In the genomic region with DNA sequence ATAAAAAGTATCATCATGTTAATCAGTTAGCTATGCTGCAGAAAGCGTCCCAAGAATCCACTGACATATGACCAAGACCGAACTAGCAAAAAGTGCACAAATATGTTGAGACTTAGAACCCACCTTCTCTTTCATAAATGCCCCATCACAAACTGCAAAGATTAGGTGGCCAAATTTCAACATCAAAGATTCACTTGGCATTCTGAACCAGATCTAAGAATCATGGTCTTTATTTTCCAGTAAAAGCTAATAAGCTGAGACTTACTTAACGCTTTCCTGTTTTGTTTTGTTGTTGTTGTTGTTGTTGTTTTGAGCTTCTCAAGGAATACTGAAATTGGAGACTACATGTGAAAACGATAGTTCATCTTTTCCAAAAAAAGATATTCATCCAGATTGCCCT, we compare ENCODE assay signal across 19 cellular contexts.
DNase-seq lines count a peak whose midpoint lies in the region; ATAC-seq and TF ChIP-seq lines count a peak whose summit lies in the region.
"Had no signal": no experiment of that assay in that cellular context is flagged by ENCODE, and none has a peak within 500 bp of the region (broad histone marks: within the 10 kb centered on the region; RNA-seq: fewer than 3 reads in every experiment).

No MANE protein-coding gene starts in this region.

- peak overlapping the region; percentile 70 for H3K9ac ChIP-seq in mesenchymal stem cell (ENCODE audit: low read length)
- no peak overlapping the region for H3K9ac ChIP-seq in MM.1S (ENCODE audit: low read length)

- peak overlapping the region in 1 of 2 experiments; percentile 50 for H3K4me3 ChIP-seq in mesenchymal stem cell (ENCODE audit: insufficient read depth in 1 of 2, low read depth in 1 of 2, low read length in 2 of 2)
- H3K4me3 ChIP-seq in suprapubic skin, result no peak overlapping the region
- H3K4me3 ChIP-seq in MM.1S (ENCODE audit: low read length), result no peak overlapping the region
- H3K4me3 ChIP-seq: HAP-1, SJCRH30 had no signal

- no peak overlapping the region for H3K23ac ChIP-seq in mesenchymal stem cell (ENCODE audit: low read length in 2 of 2)

- peak; percentile 69 for DNase-seq in DMS 273 treated with DMSO at 0.1 percent for 48 hours (lab: John Stamatoyannopoulos, UW)
- no peak for DNase-seq in mesenchymal stem cell
- no peak for DNase-seq in suprapubic skin (ENCODE audit: low spot score in 2 of 2)
- DNase-seq in SIG-M5 treated with dmso at 0.1 percent for 504 hours (lab: John Stamatoyannopoulos, UW; ENCODE audit: unreplicated experiment), result no peak
- no peak for DNase-seq in activated T-cell treated with anti-CD3 and anti-CD28 coated beads, Interleukin-2, amount 50 U/mL, for 48 hours
- DNase-seq in MM.1S, result no peak
- DNase-seq: COR-L47, IMR-90, Karpas-422, NCI-H1105, NCI-H1694, NCI-H2107, NCI-H226, NCI-H526 treated with DMSO at 0.1 percent for 48 hours, RPMI8226 had no signal

- no peaks in the 10 kb centered on the region for H3K36me3 ChIP-seq in mesenchymal stem cell (ENCODE audit: control insufficient read depth in 1 of 2, insufficient read depth in 2 of 2, low read depth in 1 of 2, low read length in 2 of 2)
- H3K36me3 ChIP-seq in suprapubic skin, result no peaks in the 10 kb centered on the region
- H3K36me3 ChIP-seq in MM.1S (replicated peaks; ENCODE audit: insufficient read depth, low read length), result no peaks in the 10 kb centered on the region
- H3K36me3 ChIP-seq: HAP-1, SJCRH30 had no signal

- WGBS in mesenchymal stem cell, result 97% methylated on average over 4 of the region's 4 CpGs
- 69% methylated on average over 4 of the region's 4 CpGs for WGBS in suprapubic skin

- no peaks in the 10 kb centered on the region for H3K9me2 ChIP-seq in MM.1S (replicated peaks; ENCODE audit: insufficient read depth, low read length)

- no peaks in the 10 kb centered on the region for H3F3A ChIP-seq in MM.1S (ENCODE audit: insufficient read depth, low read length)

- no peak for ATAC-seq in GM18517 (IDR thresholded peaks at IDR 0.05; ENCODE audit: unreplicated experiment)

- H2AK5ac ChIP-seq in mesenchymal stem cell (ENCODE audit: low read length, severe bottlenecking), result no peak overlapping the region

- H3K4ac ChIP-seq in mesenchymal stem cell (ENCODE audit: low read depth in 1 of 2, low read length in 2 of 2), result no peak overlapping the region

- H3K4me1 ChIP-seq in mesenchymal stem cell (ENCODE audit: control insufficient read depth, insufficient read depth, low read depth, low read length) (no peaks in the 10 kb centered on the region), suprapubic skin (peaks cover 36% of the 10 kb centered on the region), MM.1S (ENCODE audit: low read length) (no peaks in the 10 kb centered on the region)

- H4K8ac ChIP-seq in mesenchymal stem cell (ENCODE audit: low read length), result no peak overlapping the region

- no peak overlapping the region for H3K18ac ChIP-seq in mesenchymal stem cell (ENCODE audit: low read depth in 1 of 2, low read length in 2 of 2)

- H3K9me3 ChIP-seq in mesenchymal stem cell (ENCODE audit: control insufficient read depth, low read length) (no peaks in the 10 kb centered on the region), suprapubic skin (no peaks in the 10 kb centered on the region), MM.1S (replicated peaks; ENCODE audit: insufficient read depth, low read length) (no peaks in the 10 kb centered on the region)
- H3K9me3 ChIP-seq: HAP-1, SJCRH30 had no signal

- H2BK5ac ChIP-seq in mesenchymal stem cell (ENCODE audit: low read depth, low read length, poor library complexity, severe bottlenecking), result no peak overlapping the region

- no peak overlapping the region for H2AFZ ChIP-seq in mesenchymal stem cell (ENCODE audit: low read depth, low read length)
- no peak overlapping the region for H2AFZ ChIP-seq in MM.1S (ENCODE audit: low read length)

- no peak overlapping the region for H2BK15ac ChIP-seq in mesenchymal stem cell (ENCODE audit: low read depth, poor library complexity, severe bottlenecking)

- no peaks in the 10 kb centered on the region for H4K20me1 ChIP-seq in MM.1S (ENCODE audit: insufficient read depth, low read length)

- H4K91ac ChIP-seq in mesenchymal stem cell (ENCODE audit: low read length), result no peak overlapping the region

- TF ChIP-seq CTCF in suprapubic skin (IDR thresholded peaks at IDR 0.05) (no peak), MM.1S (IDR thresholded peaks at IDR 0.05; ENCODE audit: low read length) (no peak)

- H3K4me2 ChIP-seq in mesenchymal stem cell (ENCODE audit: low read length, poor library complexity, severe bottlenecking) (no peak overlapping the region), MM.1S (ENCODE audit: low read depth, low read length) (no peak overlapping the region)

- H3K79me2 ChIP-seq in MM.1S (ENCODE audit: low read length), result no peaks in the 10 kb centered on the region

- no peak overlapping the region for H2BK120ac ChIP-seq in mesenchymal stem cell (ENCODE audit: low read depth, low read length)

- TF ChIP-seq EP300 in suprapubic skin (IDR thresholded peaks at IDR 0.05), result no peak

- H3K27ac ChIP-seq in angular gyrus (ENCODE audit: low read depth, low read length) (peak overlapping the region; percentile 56), mesenchymal stem cell (ENCODE audit: low read length, poor library complexity, severe bottlenecking) (no peak overlapping the region), suprapubic skin (peak overlapping the region; percentile 36), MM.1S (ENCODE audit: low read length) (no peak overlapping the region)
- H3K27ac ChIP-seq: SJCRH30 had no signal

- no peak overlapping the region for H3K14ac ChIP-seq in mesenchymal stem cell (ENCODE audit: low read length in 2 of 2)

- H3K27me3 ChIP-seq in mesenchymal stem cell (ENCODE audit: control insufficient read depth in 1 of 2, insufficient read depth in 1 of 2, low read length in 2 of 2) (no peaks in the 10 kb centered on the region), suprapubic skin (no peaks in the 10 kb centered on the region), MM.1S (replicated peaks; ENCODE audit: insufficient read depth, low read length) (no peaks in the 10 kb centered on the region)
- H3K27me3 ChIP-seq: SJCRH30 had no signal

- peaks cover 2% of the 10 kb centered on the region for H3K79me1 ChIP-seq in mesenchymal stem cell (replicated peaks; ENCODE audit: low read length, poor library complexity, severe bottlenecking)

- TF ChIP-seq POLR2A in suprapubic skin (IDR thresholded peaks at IDR 0.05), result no peak

- no peak overlapping the region for H2BK12ac ChIP-seq in mesenchymal stem cell (ENCODE audit: low read length in 2 of 2)

Comparison
In these comparisons a context has a peak if more than half of its experiments do, and no peak if none do; other contexts are left out.
1. H3K27ac ChIP-seq: peak in angular gyrus (single experiment) and suprapubic skin (single experiment); none in mesenchymal stem cell (single experiment) and MM.1S (single experiment).